18 cellular contexts compared by ENCODE assay signal in the genomic region with DNA sequence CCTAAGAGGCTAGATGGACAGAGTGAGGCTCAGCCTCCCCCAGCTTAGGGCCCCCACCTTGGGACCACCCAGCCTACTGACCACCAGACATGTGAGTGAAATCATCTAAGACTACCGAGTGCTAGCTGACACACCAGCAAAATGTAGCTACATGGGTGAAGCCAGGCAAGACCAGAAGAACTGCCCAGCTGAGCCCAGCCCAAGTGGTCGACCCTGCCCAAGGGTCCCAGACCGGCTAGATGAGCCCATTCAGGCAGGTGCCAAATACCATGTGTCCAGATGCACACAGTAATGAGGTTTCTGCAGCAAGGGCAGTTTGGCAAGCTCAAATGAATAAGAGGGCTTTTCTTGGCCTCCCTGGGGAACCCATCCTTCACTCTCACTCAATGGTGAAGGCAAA. TPM values are rescaled to one million over a fixed set of nuclear protein-coding genes. Genes with fewer than 3 reads are reported as not detected.
A peak's percentile ranks its signal among the peaks of the same experiment; 100 is the strongest.
DNase-seq lines count a peak whose midpoint lies in the region; ATAC-seq and TF ChIP-seq lines count a peak whose summit lies in the region.
"Had no signal": no experiment of that assay in that cellular context is flagged by ENCODE, and none has a peak within 500 bp of the region (broad histone marks: within the 10 kb centered on the region; RNA-seq: fewer than 3 reads in every experiment).

No MANE protein-coding gene starts in this region.

- peaks cover 26% of the 10 kb centered on the region for H3K36me3 ChIP-seq in GM23338 (ENCODE audit: insufficient read depth)

- peaks cover 77% of the 10 kb centered on the region for H3K36me3 Mint-ChIP-seq in GM23338 (ENCODE audit: low read depth)
- H3K36me3 Mint-ChIP-seq: CD4-positive, CD25-positive, alpha-beta regulatory T cell had no signal

- no peaks in the 10 kb centered on the region for H3K9me2 ChIP-seq in GM23338 (ENCODE audit: insufficient read depth)

- H3K4me2 ChIP-seq in GM23338: no peak overlapping the region
- H3K4me2 ChIP-seq: BLaER1 had no signal

- H3K27ac ChIP-seq in GM23338 (ENCODE audit: low read depth) (no peak overlapping the region), coronary artery (no peak overlapping the region)
- H3K27ac ChIP-seq: 22Rv1, BLaER1, C4-2B had no signal

- no peaks in the 10 kb centered on the region for H3K4me1 Mint-ChIP-seq in GM23338
- H3K4me1 Mint-ChIP-seq: B cell; CD4-positive, CD25-positive, alpha-beta regulatory T cell; H9 had no signal

- ATAC-seq in GM23338 (no peak), left colon (no peak)
- ATAC-seq: CD8-positive, alpha-beta T cell; HCT116 had no signal

- no peaks in the 10 kb centered on the region for H4K20me1 ChIP-seq in GM23338 (replicated peaks; ENCODE audit: insufficient read depth)

- TF ChIP-seq CTCF in GM23338 (conservative IDR thresholded peaks at IDR 0.05; ENCODE audit: low read depth in 2 of 2) (no peak), coronary artery (IDR thresholded peaks at IDR 0.05) (no peak)

- no peaks in the 10 kb centered on the region for H3K79me2 ChIP-seq in GM23338 (replicated peaks; ENCODE audit: insufficient read depth)

- H3K27me3 Mint-ChIP-seq in GM23338 (ENCODE audit: insufficient read depth, low read depth, poor library complexity): peaks cover 3% of the 10 kb centered on the region
- H3K27me3 Mint-ChIP-seq: B cell; CD4-positive, CD25-positive, alpha-beta regulatory T cell had no signal

- no peaks in the 10 kb centered on the region for H3F3A ChIP-seq in GM23338 (replicated peaks; ENCODE audit: low read depth)

- H3K4me3 ChIP-seq in GM23338 (no peak overlapping the region), coronary artery (peak overlapping the region; percentile 43)
- H3K4me3 ChIP-seq: BLaER1 had no signal

- H3K4me3 Mint-ChIP-seq in GM23338: no peak overlapping the region
- H3K4me3 Mint-ChIP-seq: B cell; CD4-positive, CD25-positive, alpha-beta regulatory T cell; CD8-positive, alpha-beta T cell; H9; HFFc6 had no signal

- no peak for DNase-seq in GM23338 (ENCODE audit: low spot score)
- no peak for DNase-seq in coronary artery (ENCODE audit: low spot score)
- peak; percentile 12 for DNase-seq in mesenteric fat pad (ENCODE audit: low spot score)
- no peak for DNase-seq in left colon
- DNase-seq in HT-29 (ENCODE audit: low spot score): no peak
- no peak for DNase-seq in foreskin melanocyte
- DNase-seq: Caco-2; CD4-positive, CD25-positive, alpha-beta regulatory T cell; CD8-positive, alpha-beta T cell; DMS153; DND-41; H9; HFFc6 had no signal

- intact Hi-C loops in left colon (cut with DNase I, micrococcal nuclease): no loop called here

- H3K27ac Mint-ChIP-seq in GM23338: no peak overlapping the region
- H3K27ac Mint-ChIP-seq: B cell; CD4-positive, CD25-positive, alpha-beta regulatory T cell; CD8-positive, alpha-beta T cell; HFFc6 had no signal

- no peak overlapping the region for H2AFZ ChIP-seq in GM23338

- no peaks in the 10 kb centered on the region for H3K4me1 ChIP-seq in GM23338 (ENCODE audit: insufficient read depth)
- H3K4me1 ChIP-seq: BLaER1, Caco-2 had no signal

- H3K9me3 Mint-ChIP-seq in GM23338: peaks cover 26% of the 10 kb centered on the region

- no peaks in the 10 kb centered on the region for H3K27me3 ChIP-seq in GM23338 (ENCODE audit: insufficient read depth)
- H3K27me3 ChIP-seq: BLaER1 had no signal

TF ChIP-seq in GM23338, 12 proteins besides CTCF, POLR2A, EP300 and RAD21:
- TF ChIP-seq, protein P1, sequence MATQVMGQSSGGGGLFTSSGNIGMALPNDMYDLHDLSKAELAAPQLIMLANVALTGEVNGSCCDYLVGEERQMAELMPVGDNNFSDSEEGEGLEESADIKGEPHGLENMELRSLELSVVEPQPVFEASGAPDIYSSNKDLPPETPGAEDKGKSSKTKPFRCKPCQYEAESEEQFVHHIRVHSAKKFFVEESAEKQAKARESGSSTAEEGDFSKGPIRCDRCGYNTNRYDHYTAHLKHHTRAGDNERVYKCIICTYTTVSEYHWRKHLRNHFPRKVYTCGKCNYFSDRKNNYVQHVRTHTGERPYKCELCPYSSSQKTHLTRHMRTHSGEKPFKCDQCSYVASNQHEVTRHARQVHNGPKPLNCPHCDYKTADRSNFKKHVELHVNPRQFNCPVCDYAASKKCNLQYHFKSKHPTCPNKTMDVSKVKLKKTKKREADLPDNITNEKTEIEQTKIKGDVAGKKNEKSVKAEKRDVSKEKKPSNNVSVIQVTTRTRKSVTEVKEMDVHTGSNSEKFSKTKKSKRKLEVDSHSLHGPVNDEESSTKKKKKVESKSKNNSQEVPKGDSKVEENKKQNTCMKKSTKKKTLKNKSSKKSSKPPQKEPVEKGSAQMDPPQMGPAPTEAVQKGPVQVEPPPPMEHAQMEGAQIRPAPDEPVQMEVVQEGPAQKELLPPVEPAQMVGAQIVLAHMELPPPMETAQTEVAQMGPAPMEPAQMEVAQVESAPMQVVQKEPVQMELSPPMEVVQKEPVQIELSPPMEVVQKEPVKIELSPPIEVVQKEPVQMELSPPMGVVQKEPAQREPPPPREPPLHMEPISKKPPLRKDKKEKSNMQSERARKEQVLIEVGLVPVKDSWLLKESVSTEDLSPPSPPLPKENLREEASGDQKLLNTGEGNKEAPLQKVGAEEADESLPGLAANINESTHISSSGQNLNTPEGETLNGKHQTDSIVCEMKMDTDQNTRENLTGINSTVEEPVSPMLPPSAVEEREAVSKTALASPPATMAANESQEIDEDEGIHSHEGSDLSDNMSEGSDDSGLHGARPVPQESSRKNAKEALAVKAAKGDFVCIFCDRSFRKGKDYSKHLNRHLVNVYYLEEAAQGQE (IDR thresholded peaks at IDR 0.05; ENCODE audit: unreplicated experiment): no peak
- peak; percentile 91 for TF ChIP-seq ZNF331 (CRISPR knock-in tag; IDR thresholded peaks at IDR 0.05; ENCODE audit: low read depth)
- TF ChIP-seq ZNF114 (CRISPR knock-in tag; IDR thresholded peaks at IDR 0.05): no peak
- no peak for TF ChIP-seq JUNB (IDR thresholded peaks at IDR 0.05; ENCODE audit: unreplicated experiment)

RNA-seq across cellular contexts. Expression of a gene that starts 56.6 kb away (rescaled TPM):
- total RNA-seq in GM23338 (2014; rRNA removed; shearing (Covaris generic)): 6.6 and 10.3 TPM in 2 replicates
- polyA plus RNA-seq in GM23338 (2016; fragmentation: Nextera tagmentation; extraction: Ambion mirVana): 3.7 and 4.3 TPM in 2 replicates
- total RNA-seq in mesenteric fat pad (6.2 TPM), left colon (1 to 10 TPM; 7.8 to 9.6 TPM)
- 4.0 and 4.1 TPM in 2 replicates for total RNA-seq in HT-29 (2014; rRNA removed; shearing (Covaris generic))
